In the genomic region with DNA sequence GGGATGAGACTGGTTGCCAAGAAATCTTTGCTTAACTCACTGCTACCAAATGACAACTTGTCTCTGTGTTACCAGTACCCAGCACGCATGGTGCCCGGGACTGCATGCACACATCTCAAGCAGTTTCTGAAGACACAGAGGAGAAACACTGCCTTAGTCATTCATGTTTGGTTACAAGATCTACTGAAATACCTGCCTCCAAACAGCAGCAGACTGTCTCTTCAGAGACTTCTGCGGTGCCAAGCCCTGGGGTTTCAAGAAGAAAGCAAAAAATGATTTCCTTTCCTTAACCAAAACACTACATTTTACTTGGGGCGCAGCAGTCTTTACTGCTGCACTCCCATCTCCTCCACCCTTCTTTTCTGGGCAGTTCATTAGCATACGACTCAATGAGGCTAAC, we compare ENCODE assay signal across 1 cellular context.
TF ChIP-seq lines count a peak whose summit lies in the region.

No MANE protein-coding gene starts in this region.

TF ChIP-seq in endothelial cell of umbilical vein, 7 proteins besides CTCF, POLR2A, EP300 and RAD21:
- TF ChIP-seq FOS (IDR thresholded peaks at IDR 0.05; ENCODE audit: borderline replicate concordance, insufficient read depth, low read length) (no peak), POLR2AphosphoS5 (IDR thresholded peaks at IDR 0.05; ENCODE audit: insufficient read depth, low read depth, low read length) (no peak), GATA2 (IDR thresholded peaks at IDR 0.05; ENCODE audit: insufficient read depth, insufficient read length, low read depth, low read length) (no peak), MAX (IDR thresholded peaks at IDR 0.05; ENCODE audit: insufficient read depth, insufficient read length) (no peak), MYC (IDR thresholded peaks at IDR 0.05; ENCODE audit: low read depth, low read length) (no peak), EZH2 (IDR thresholded peaks at IDR 0.05; ENCODE audit: borderline replicate concordance, low read depth, low read length, severe bottlenecking) (no peak), JUN (IDR thresholded peaks at IDR 0.05; ENCODE audit: borderline replicate concordance, insufficient read depth, insufficient read length, low read depth) (no peak)
